ENCODE assay signal across 8 cellular contexts in genomic region chr2:68463287-68463877, GRCh38. TPM values are rescaled to one million over a fixed set of nuclear protein-coding genes. Genes with fewer than 3 reads are reported as not detected.
DNase-seq lines count a peak whose midpoint lies in the region; ATAC-seq lines count a peak whose summit lies in the region.

No MANE protein-coding gene starts in this region.

- intact Hi-C loops in activated T-helper 1 cell treated with anti-CD3 and anti-CD28 coated beads, Interleukin-12 subunit alpha, Interleukin-12 subunit beta, Interleukin-2, Interleukin-4 antibody, amounts not matched to agents 30 ng/mL and 10 ng/mL and 1 ng/mL, durations not matched to agents 14 hours and 24 hours and 36 hours (cut with micrococcal nuclease): loop anchor here (1.0 kb wide), 4 partner anchors 132 to 844 kb away; no protein-coding TSS in a partner anchor

- no peaks in the 10 kb centered on the region for H3K9me3 Mint-ChIP-seq in activated T-helper 1 cell treated with anti-CD3 and anti-CD28 coated beads, Interleukin-12 subunit alpha, Interleukin-12 subunit beta, Interleukin-2, Interleukin-4 antibody, amounts not matched to agents 30 ng/mL and 10 ng/mL and 1 ng/mL, durations not matched to agents 14 hours and 24 hours and 36 hours

- DNase-seq in DMS153 (lab: John Stamatoyannopoulos, UW) (peak; percentile 3), RPMI8226 (peak; percentile 55), fibroblast of gingiva (ENCODE audit: low read depth) (peak; percentile 46), pons (ENCODE audit: low spot score) (peak; percentile 77)
- peak; percentile 62 for DNase-seq in Jurkat, Clone E6-1 (ENCODE audit: low read depth, low spot score)
- no peak for DNase-seq in activated T-helper 1 cell treated with anti-CD3 and anti-CD28 coated beads, Interleukin-12 subunit alpha, Interleukin-12 subunit beta, Interleukin-2, Interleukin-4 antibody, amounts not matched to agents 30 ng/mL and 10 ng/mL and 1 ng/mL, durations not matched to agents 14 hours and 24 hours and 36 hours (ENCODE audit: low spot score)

- H3K27ac Mint-ChIP-seq in activated T-helper 1 cell treated with anti-CD3 and anti-CD28 coated beads, Interleukin-12 subunit alpha, Interleukin-12 subunit beta, Interleukin-2, Interleukin-4 antibody, amounts not matched to agents 30 ng/mL and 10 ng/mL and 1 ng/mL, durations not matched to agents 14 hours and 24 hours and 36 hours: no peak overlapping the region

- no peaks in the 10 kb centered on the region for H3K27me3 Mint-ChIP-seq in activated T-helper 1 cell treated with anti-CD3 and anti-CD28 coated beads, Interleukin-12 subunit alpha, Interleukin-12 subunit beta, Interleukin-2, Interleukin-4 antibody, amounts not matched to agents 30 ng/mL and 10 ng/mL and 1 ng/mL, durations not matched to agents 14 hours and 24 hours and 36 hours (ENCODE audit: insufficient read depth)

- H3K4me3 ChIP-seq in Jurkat, Clone E6-1 (ENCODE audit: low read length): no peak overlapping the region

- no peak overlapping the region for H3K4me3 Mint-ChIP-seq in activated T-helper 1 cell treated with anti-CD3 and anti-CD28 coated beads, Interleukin-12 subunit alpha, Interleukin-12 subunit beta, Interleukin-2, Interleukin-4 antibody, amounts not matched to agents 30 ng/mL and 10 ng/mL and 1 ng/mL, durations not matched to agents 14 hours and 24 hours and 36 hours

- peaks cover 32% of the 10 kb centered on the region for H3K4me1 Mint-ChIP-seq in activated T-helper 1 cell treated with anti-CD3 and anti-CD28 coated beads, Interleukin-12 subunit alpha, Interleukin-12 subunit beta, Interleukin-2, Interleukin-4 antibody, amounts not matched to agents 30 ng/mL and 10 ng/mL and 1 ng/mL, durations not matched to agents 14 hours and 24 hours and 36 hours (ENCODE audit: low read depth)

- H3K36me3 Mint-ChIP-seq in activated T-helper 1 cell treated with anti-CD3 and anti-CD28 coated beads, Interleukin-12 subunit alpha, Interleukin-12 subunit beta, Interleukin-2, Interleukin-4 antibody, amounts not matched to agents 30 ng/mL and 10 ng/mL and 1 ng/mL, durations not matched to agents 14 hours and 24 hours and 36 hours (ENCODE audit: low read depth): peaks cover 2% of the 10 kb centered on the region

- ATAC-seq in GM19467 (IDR thresholded peaks at IDR 0.05; ENCODE audit: unreplicated experiment) (no peak), GM18858 (IDR thresholded peaks at IDR 0.05; ENCODE audit: unreplicated experiment) (no peak)

RNA-seq across cellular contexts. Expression of gene FBXO48, which starts 3.7 kb away (rescaled TPM):
- polyA plus RNA-seq in Jurkat, Clone E6-1 (2012; ENCODE audit: insufficient read depth, insufficient read length): 2.2 TPM
- total RNA-seq in activated T-helper 1 cell treated with anti-CD3 and anti-CD28 coated beads, Interleukin-12 subunit alpha, Interleukin-12 subunit beta, Interleukin-2, Interleukin-4 antibody, amounts not matched to agents 30 ng/mL and 10 ng/mL and 1 ng/mL, durations not matched to agents 14 hours and 24 hours and 36 hours: 1.3 and 1.4 TPM in 2 replicates

RNA-seq across cellular contexts. Expression of gene APLF, which starts 4.0 kb away (rescaled TPM):
- 1.7 TPM for polyA plus RNA-seq in Jurkat, Clone E6-1 (2012; ENCODE audit: insufficient read depth, insufficient read length)
- 2.3 and 3.0 TPM in 2 replicates for total RNA-seq in activated T-helper 1 cell treated with anti-CD3 and anti-CD28 coated beads, Interleukin-12 subunit alpha, Interleukin-12 subunit beta, Interleukin-2, Interleukin-4 antibody, amounts not matched to agents 30 ng/mL and 10 ng/mL and 1 ng/mL, durations not matched to agents 14 hours and 24 hours and 36 hours
